ENCODE assay signal across 20 cellular contexts in the genomic region with DNA sequence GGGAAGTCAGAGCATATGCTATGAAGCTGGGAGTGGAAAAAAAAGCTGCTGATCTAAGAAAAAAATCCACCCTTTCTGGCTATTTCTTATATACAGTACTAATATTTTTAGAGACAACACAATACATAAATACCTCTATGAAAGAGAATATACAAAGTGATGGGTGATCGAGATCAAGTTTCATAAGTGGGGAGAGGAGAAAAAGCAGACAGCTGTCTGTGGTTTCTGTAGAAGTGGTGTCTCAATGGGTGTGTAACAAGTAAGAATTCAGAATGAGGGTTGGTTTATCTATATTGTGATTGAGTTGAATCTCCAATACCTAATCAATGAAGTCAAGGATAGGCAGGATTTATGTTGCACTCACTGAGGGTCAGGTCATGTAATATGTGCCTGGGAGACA.
"Had no signal": no experiment of that assay in that cellular context is flagged by ENCODE, and none has a peak within 500 bp of the region (broad histone marks: within the 10 kb centered on the region; RNA-seq: fewer than 3 reads in every experiment).

No MANE protein-coding gene starts in this region.

- H3K4me1 Mint-ChIP-seq: activated naive CD8-positive, alpha-beta T cell treated with anti-CD3 and anti-CD28 coated beads for 36 hours; central memory CD8-positive, alpha-beta T cell; natural killer cell had no signal

- H3K4me3 ChIP-seq: breast epithelium, esophagus squamous epithelium, gastrocnemius medialis, left lung, lung, upper lobe of right lung had no signal

- H3K4me3 Mint-ChIP-seq: activated naive CD8-positive, alpha-beta T cell treated with anti-CD3 and anti-CD28 coated beads for 36 hours; central memory CD8-positive, alpha-beta T cell; endodermal cell; natural killer cell; WTC11 had no signal

- H3K27ac Mint-ChIP-seq: activated naive CD8-positive, alpha-beta T cell treated with anti-CD3 and anti-CD28 coated beads for 36 hours; endodermal cell; natural killer cell; WTC11 had no signal

- H3K9me3 ChIP-seq: breast epithelium, esophagus squamous epithelium, gastrocnemius medialis, left lung, upper lobe of right lung had no signal

- ATAC-seq: gastrocnemius medialis; left lung; natural killer cell; stimulated activated naive CD8-positive, alpha-beta T cell treated with anti-CD3 and anti-CD28 coated beads, Interleukin-15, Interleukin-2, amounts not matched to agents 100 U/mL and 50 U/mL, for 24 hours; upper lobe of right lung; WTC11 had no signal

- H3K4me1 ChIP-seq: breast epithelium, esophagus squamous epithelium, gastrocnemius medialis, left lung, upper lobe of right lung had no signal

- H3K36me3 Mint-ChIP-seq: activated naive CD8-positive, alpha-beta T cell treated with anti-CD3 and anti-CD28 coated beads for 36 hours; natural killer cell; WTC11 had no signal

- DNase-seq: activated naive CD4-positive, alpha-beta T cell treated with Interleukin-2 at 50 U/mL for 16 hours; activated naive CD8-positive, alpha-beta T cell treated with anti-CD3 and anti-CD28 coated beads for 36 hours; activated T-cell treated with anti-CD3 and anti-CD28 coated beads, Interleukin-2, amount 50 U/mL, for 48 hours; amniotic stem cell; endodermal cell; esophagus squamous epithelium; gastrocnemius medialis; hippocampal formation; kidney glomerular epithelial cell; left lung; natural killer cell; stimulated activated CD4-positive, alpha-beta T cell treated with anti-CD3 and anti-CD28 coated beads, Interleukin-12 subunit alpha, Interleukin-12 subunit beta, amount 100 ng/mL, for 4 hours; stimulated activated CD4-positive, alpha-beta T cell treated with anti-CD3 and anti-CD28 coated beads, Interleukin-4, amount 100 ng/mL, for 4 hours; stimulated activated naive CD8-positive, alpha-beta T cell treated with anti-CD3 and anti-CD28 coated beads, Interleukin-15, Interleukin-2, amounts not matched to agents 100 U/mL and 50 U/mL, for 24 hours; T-helper 9 cell; upper lobe of right lung had no signal

- H3K27me3 ChIP-seq: breast epithelium, esophagus squamous epithelium, gastrocnemius medialis, left lung, upper lobe of right lung had no signal

- H3K9me3 Mint-ChIP-seq: activated naive CD8-positive, alpha-beta T cell treated with anti-CD3 and anti-CD28 coated beads for 36 hours; endodermal cell; WTC11 had no signal

- H3K27ac ChIP-seq: breast epithelium, esophagus squamous epithelium, gastrocnemius medialis, left lung, upper lobe of right lung had no signal

- H3K27me3 Mint-ChIP-seq: activated naive CD8-positive, alpha-beta T cell treated with anti-CD3 and anti-CD28 coated beads for 36 hours; central memory CD8-positive, alpha-beta T cell had no signal

- H3K36me3 ChIP-seq: breast epithelium, esophagus squamous epithelium, gastrocnemius medialis, left lung, upper lobe of right lung had no signal
